8 cellular contexts compared by ENCODE assay signal in genomic region chr1:75134939-75135828, GRCh38. TPM values are rescaled to one million over a fixed set of nuclear protein-coding genes. Genes with fewer than 3 reads are reported as not detected.
DNase-seq lines count a peak whose midpoint lies in the region; ATAC-seq and TF ChIP-seq lines count a peak whose summit lies in the region.

No MANE protein-coding gene starts in this region.

- H3K27me3 Mint-ChIP-seq in nephron progenitor cell (ENCODE audit: low read depth, poor library complexity), result peaks cover 100% of the 10 kb centered on the region

- ATAC-seq in GM21390 (IDR thresholded peaks at IDR 0.05; ENCODE audit: unreplicated experiment), result no peak
- no peak for ATAC-seq in HG03196 (IDR thresholded peaks at IDR 0.05; ENCODE audit: unreplicated experiment)

- H3K36me3 Mint-ChIP-seq in nephron progenitor cell (ENCODE audit: low read depth), result no peaks in the 10 kb centered on the region

- no peak for TF ChIP-seq CTCF in nephron progenitor cell (IDR thresholded peaks at IDR 0.05)

- H3K4me3 Mint-ChIP-seq in nephron progenitor cell, result peak overlapping the region; percentile 70

- H3K27ac Mint-ChIP-seq in nephron progenitor cell, result peak overlapping the region; percentile 61

- H3K9me3 Mint-ChIP-seq in nephron progenitor cell, result no peaks in the 10 kb centered on the region

- peak; percentile 14 for DNase-seq in DMS114 treated with DMSO at 0.1 percent for 48 hours (lab: John Stamatoyannopoulos, UW; ENCODE audit: unreplicated experiment)
- peak; percentile 13 for DNase-seq in M059J (ENCODE audit: low read depth)
- DNase-seq in dermis blood vessel endothelial cell, result peak; percentile 10
- no peak for DNase-seq in nephron progenitor cell
- DNase-seq in NCI-H2227 (lab: John Stamatoyannopoulos, UW; ENCODE audit: unreplicated experiment), result no peak
- DNase-seq in NOMO-1 treated with DMSO at 0.1 percent for 48 hours (lab: John Stamatoyannopoulos, UW; ENCODE audit: unreplicated experiment), result no peak

- H3K4me1 Mint-ChIP-seq in nephron progenitor cell, result peaks cover 48% of the 10 kb centered on the region

RNA-seq across cellular contexts. Expression of gene LHX8, which starts 1.0 kb away (rescaled TPM):
- total RNA-seq in M059J (2014; rRNA removed; shearing (Covaris generic)), result 1.5 and 1.6 TPM in 2 replicates
- total RNA-seq in dermis blood vessel endothelial cell, result not detected in 2 replicates

Comparison
In these comparisons a context has a peak if more than half of its experiments do, and no peak if none do; other contexts are left out.
1. DNase-seq: peak in DMS114 treated with DMSO at 0.1 percent for 48 hours (single experiment), M059J (single experiment) and dermis blood vessel endothelial cell (single experiment); none in nephron progenitor cell (single experiment), NCI-H2227 (single experiment) and NOMO-1 treated with DMSO at 0.1 percent for 48 hours (single experiment).